In genomic region chr4:83535520-83535944, GRCh38 we compare ENCODE assay signal across 8 cellular contexts. TPM values are rescaled to one million over a fixed set of nuclear protein-coding genes. Genes with fewer than 3 reads are reported as not detected.
A peak's percentile ranks its signal among the peaks of the same experiment; 100 is the strongest.
DNase-seq lines count a peak whose midpoint lies in the region; ATAC-seq, FAIRE-seq and TF ChIP-seq lines count a peak whose summit lies in the region.

No MANE protein-coding gene starts in this region.

- H3K27me3 Mint-ChIP-seq in activated naive CD8-positive, alpha-beta T cell treated with anti-CD3 and anti-CD28 coated beads for 36 hours, result peaks cover 24% of the 10 kb centered on the region

- no peak for DNase-seq in BJ (ENCODE audit: low read depth)
- DNase-seq in RWPE2 (ENCODE audit: low spot score), result no peak
- DNase-seq in activated naive CD8-positive, alpha-beta T cell treated with anti-CD3 and anti-CD28 coated beads for 36 hours, result peak; percentile 46
- DNase-seq in left ventricle myocardium inferior, result peak; percentile 38
- DNase-seq in prostate gland (ENCODE audit: low spot score), result peak; percentile 12
- DNase-seq in RCC 7860 (ENCODE audit: low spot score), result no peak

- H3K36me3 ChIP-seq in BJ (ENCODE audit: control insufficient read depth, insufficient read depth, low read length) (no peaks in the 10 kb centered on the region), RWPE2 (ENCODE audit: low read depth) (no peaks in the 10 kb centered on the region), left ventricle myocardium inferior (no peaks in the 10 kb centered on the region), prostate gland (no peaks in the 10 kb centered on the region)

- POLR2A ChIA-PET in BJ (lab: Charles Lee), result no interaction called here

- CTCF ChIA-PET in BJ (lab: Yijun Ruan, JAX), result interaction anchor here (1.3 to 1.6 kb wide), 2 partner anchors 12 to 110 kb away, joined by 5 to 7 read pairs; no protein-coding TSS in a partner anchor

- TF ChIP-seq POLR2A in prostate gland (IDR thresholded peaks at IDR 0.05), result no peak

- H3K27ac Mint-ChIP-seq in activated naive CD8-positive, alpha-beta T cell treated with anti-CD3 and anti-CD28 coated beads for 36 hours, result peak overlapping the region; percentile 69

- H3K9me3 ChIP-seq in RWPE2 (ENCODE audit: severe bottlenecking) (no peaks in the 10 kb centered on the region), left ventricle myocardium inferior (replicated peaks) (no peaks in the 10 kb centered on the region), prostate gland (no peaks in the 10 kb centered on the region)

- TF ChIP-seq CTCF in BJ (IDR thresholded peaks at IDR 0.05; ENCODE audit: insufficient read depth, low read depth, low read length), result no peak
- TF ChIP-seq CTCF in RWPE2 (IDR thresholded peaks at IDR 0.05; ENCODE audit: poor library complexity, severe bottlenecking), result no peak
- no peak for TF ChIP-seq CTCF in left ventricle myocardium inferior (IDR thresholded peaks at IDR 0.05; ENCODE audit: borderline replicate concordance)
- no peak for TF ChIP-seq CTCF in prostate gland (IDR thresholded peaks at IDR 0.05)

- no peak for FAIRE-seq in RCC 7860 (lab: Jason Lieb, UNC)

- H3K27me3 ChIP-seq in BJ (ENCODE audit: control insufficient read depth, insufficient read depth, low read length) (peaks cover 10% of the 10 kb centered on the region), RWPE2 (ENCODE audit: insufficient read depth, poor library complexity, severe bottlenecking) (peaks cover 6% of the 10 kb centered on the region), left ventricle myocardium inferior (ENCODE audit: low read depth) (peaks cover 18% of the 10 kb centered on the region), prostate gland (replicated peaks; ENCODE audit: insufficient read depth) (no peaks in the 10 kb centered on the region)

- under 1% methylated on average over 19 of the region's 19 CpGs for WGBS in prostate gland

- peak overlapping the region; percentile 49 for H3K4me3 ChIP-seq in BJ (ENCODE audit: low read depth, low read length)
- H3K4me3 ChIP-seq in RWPE2 (ENCODE audit: severe bottlenecking), result peak overlapping the region; percentile 44
- H3K4me3 ChIP-seq in left ventricle myocardium inferior, result peak overlapping the region; percentile 81
- peak overlapping the region; percentile 37 to 50 for H3K4me3 ChIP-seq in prostate gland

- ATAC-seq in GM19328 (IDR thresholded peaks at IDR 0.05; ENCODE audit: unreplicated experiment), result peak; percentile 28
- ATAC-seq in HG03432 (IDR thresholded peaks at IDR 0.05; ENCODE audit: unreplicated experiment), result peak; percentile 40
- peak; percentile 69 for ATAC-seq in RWPE2 (ENCODE audit: low read depth)

- no peaks in the 10 kb centered on the region for H3K36me3 Mint-ChIP-seq in activated naive CD8-positive, alpha-beta T cell treated with anti-CD3 and anti-CD28 coated beads for 36 hours

- H3K4me1 ChIP-seq in RWPE2 (ENCODE audit: insufficient read depth, poor library complexity, severe bottlenecking), result no peaks in the 10 kb centered on the region
- H3K4me1 ChIP-seq in left ventricle myocardium inferior, result peaks cover 36% of the 10 kb centered on the region
- no peaks in the 10 kb centered on the region for H3K4me1 ChIP-seq in prostate gland (replicated peaks)

- peak overlapping the region; percentile 86 for H3K4me3 Mint-ChIP-seq in activated naive CD8-positive, alpha-beta T cell treated with anti-CD3 and anti-CD28 coated beads for 36 hours

- no peak overlapping the region for H3K27ac ChIP-seq in RWPE2 (ENCODE audit: poor library complexity, severe bottlenecking)
- H3K27ac ChIP-seq in left ventricle myocardium inferior (replicated peaks), result peak overlapping the region; percentile 93
- peak overlapping the region; percentile 29 to 31 for H3K27ac ChIP-seq in prostate gland

- peaks cover 20% of the 10 kb centered on the region for H3K4me1 Mint-ChIP-seq in activated naive CD8-positive, alpha-beta T cell treated with anti-CD3 and anti-CD28 coated beads for 36 hours

- no peaks in the 10 kb centered on the region for H3K9me3 Mint-ChIP-seq in activated naive CD8-positive, alpha-beta T cell treated with anti-CD3 and anti-CD28 coated beads for 36 hours

- intact Hi-C loops in left ventricle myocardium inferior (cut with micrococcal nuclease), result no loop called here
- intact Hi-C loops in prostate gland (cut with DNase I), result no loop called here

RNA-seq across cellular contexts. Expression of gene GPAT3, which starts 0.4 kb away (rescaled TPM):
- polyA plus RNA-seq in BJ (2011; rRNA removed), result 0.37 and 0.58 TPM in 2 replicates
- 0.14 and 0.87 TPM in 2 replicates for polyA minus RNA-seq in BJ (2011; rRNA and poly(A)+ RNA removed)
- total RNA-seq in activated naive CD8-positive, alpha-beta T cell treated with anti-CD3 and anti-CD28 coated beads for 36 hours, result 1 to 10 TPM; 2.5 to 2.8 TPM
- total RNA-seq in left ventricle myocardium inferior (44.2 TPM), prostate gland (1 to 10 TPM; 1.2 to 3.7 TPM)

RNA-seq across cellular contexts. Expression of gene ABRAXAS1, which starts 50.6 kb away (rescaled TPM):
- polyA plus RNA-seq in BJ (2011; rRNA removed), result 3.1 and 7.6 TPM in 2 replicates
- polyA minus RNA-seq in BJ (2011; rRNA and poly(A)+ RNA removed), result 3.2 and 3.5 TPM in 2 replicates
- total RNA-seq in activated naive CD8-positive, alpha-beta T cell treated with anti-CD3 and anti-CD28 coated beads for 36 hours, result 10 to 100 TPM; 18.5 TPM
- total RNA-seq in left ventricle myocardium inferior (5.6 TPM), prostate gland (10 to 100 TPM; 11.6 to 13.1 TPM)

Comparison
In these comparisons a context has a peak if more than half of its experiments do, and no peak if none do; other contexts are left out.
1. DNase-seq: peak in activated naive CD8-positive, alpha-beta T cell treated with anti-CD3 and anti-CD28 coated beads for 36 hours (single experiment), left ventricle myocardium inferior (single experiment) and prostate gland (single experiment); none in BJ (single experiment), RWPE2 (single experiment) and RCC 7860 (single experiment).
2. Peak in every context shown above with its lines, with median percentiles within 50 percentile points of each other: H3K4me3 ChIP-seq and ATAC-seq.